Comparison of ENCODE assay signal across 24 cellular contexts in genomic region chr12:26572131-26572530, GRCh38.
DNase-seq lines count a peak whose midpoint lies in the region; ATAC-seq and TF ChIP-seq lines count a peak whose summit lies in the region.
"Had no signal": no experiment of that assay in that cellular context is flagged by ENCODE, and none has a peak within 500 bp of the region (broad histone marks: within the 10 kb centered on the region; RNA-seq: fewer than 3 reads in every experiment).

No MANE protein-coding gene starts in this region.

- peaks cover 20% of the 10 kb centered on the region for H3K36me3 Mint-ChIP-seq in stimulated activated effector memory CD8-positive, alpha-beta T cell treated with anti-CD3 and anti-CD28 coated beads, Interleukin-12 subunit alpha, Interleukin-12 subunit beta, amount 100 ng/mL, for 72 hours

- H3K27ac ChIP-seq in esophagus muscularis mucosa (replicated peaks in 1 of 4) (no peak overlapping the region), mesenchymal stem cell (ENCODE audit: low read length, poor library complexity, severe bottlenecking) (no peak overlapping the region)
- H3K27ac ChIP-seq: BLaER1, HL-60 had no signal

- intact Hi-C loops in esophagus muscularis mucosa (cut with DNase I) = no loop called here
- intact Hi-C loops in cardiac septum (cut with DNase I) = no loop called here

- H2BK15ac ChIP-seq in mesenchymal stem cell (ENCODE audit: low read depth, poor library complexity, severe bottlenecking) = no peak overlapping the region

- H3K4me1 ChIP-seq in esophagus muscularis mucosa (peaks cover 0 to 3% (median 2%) of the 10 kb centered on the region in 4 donors), mesenchymal stem cell (ENCODE audit: control insufficient read depth, insufficient read depth, low read depth, low read length) (no peaks in the 10 kb centered on the region)
- H3K4me1 ChIP-seq: Caco-2 had no signal

- in situ Hi-C loops in SK-MEL-5 (cut with HindIII; ENCODE audit: low pct_unique_long_range_greater_than_20kb, low sequenced_read_pairs) (no loop called here), ACHN (cut with HindIII; ENCODE audit: low pct_ligation_motif_present, low pct_unique_long_range_greater_than_20kb, low sequenced_read_pairs) (no loop called here)

- H2BK120ac ChIP-seq in mesenchymal stem cell (ENCODE audit: low read depth, low read length) = no peak overlapping the region

- H3K9me3 Mint-ChIP-seq in stimulated activated effector memory CD8-positive, alpha-beta T cell treated with anti-CD3 and anti-CD28 coated beads, Interleukin-12 subunit alpha, Interleukin-12 subunit beta, amount 100 ng/mL, for 72 hours = no peaks in the 10 kb centered on the region
- H3K9me3 Mint-ChIP-seq: CD4-positive, alpha-beta memory T cell; H9 had no signal

- H3K4me3 ChIP-seq in esophagus muscularis mucosa (no peak overlapping the region), mesenchymal stem cell (ENCODE audit: insufficient read depth in 1 of 2, low read depth in 1 of 2, low read length in 2 of 2) (no peak overlapping the region), MG63 (no peak overlapping the region)
- H3K4me3 ChIP-seq: BLaER1, GM12878 had no signal

- TF ChIP-seq POLR2A in esophagus muscularis mucosa (IDR thresholded peaks at IDR 0.05; ENCODE audit: low read depth) = no peak

- no peak overlapping the region for H3K9ac ChIP-seq in mesenchymal stem cell (ENCODE audit: low read length)
- H3K9ac ChIP-seq: BLaER1 had no signal

- H3K27ac Mint-ChIP-seq in stimulated activated effector memory CD8-positive, alpha-beta T cell treated with anti-CD3 and anti-CD28 coated beads, Interleukin-12 subunit alpha, Interleukin-12 subunit beta, amount 100 ng/mL, for 72 hours = peak overlapping the region; percentile 13
- H3K27ac Mint-ChIP-seq: CD4-positive, alpha-beta memory T cell had no signal

- no peak for TF ChIP-seq EP300 in esophagus muscularis mucosa (IDR thresholded peaks at IDR 0.05)

- H4K91ac ChIP-seq in mesenchymal stem cell (ENCODE audit: low read length) = no peak overlapping the region

- H2AK5ac ChIP-seq in mesenchymal stem cell (ENCODE audit: low read length, severe bottlenecking) = no peak overlapping the region

- no peak for ATAC-seq in stimulated activated effector memory CD8-positive, alpha-beta T cell treated with anti-CD3 and anti-CD28 coated beads, Interleukin-12 subunit alpha, Interleukin-12 subunit beta, amount 100 ng/mL, for 72 hours
- ATAC-seq: GM12878 had no signal

- H3K27me3 ChIP-seq in esophagus muscularis mucosa (no peaks in the 10 kb centered on the region), mesenchymal stem cell (ENCODE audit: control insufficient read depth in 1 of 2, insufficient read depth in 1 of 2, low read length in 2 of 2) (no peaks in the 10 kb centered on the region), MG63 (no peaks in the 10 kb centered on the region)
- H3K27me3 ChIP-seq: BLaER1 had no signal

- H3K4me2 ChIP-seq in mesenchymal stem cell (ENCODE audit: low read length, poor library complexity, severe bottlenecking) = no peak overlapping the region
- H3K4me2 ChIP-seq: BLaER1 had no signal

- H3K4ac ChIP-seq in mesenchymal stem cell (ENCODE audit: low read depth in 1 of 2, low read length in 2 of 2) = no peak overlapping the region

- H2BK5ac ChIP-seq in mesenchymal stem cell (ENCODE audit: low read depth, low read length, poor library complexity, severe bottlenecking) = no peak overlapping the region

- 44% methylated on average over 1 of the region's 1 CpG for WGBS in esophagus muscularis mucosa
- 6% methylated on average over 1 of the region's 1 CpG for WGBS in mesenchymal stem cell

- no peak overlapping the region for H3K14ac ChIP-seq in mesenchymal stem cell (ENCODE audit: low read length in 2 of 2)

- no peak for TF ChIP-seq CTCF in esophagus muscularis mucosa (IDR thresholded peaks at IDR 0.05)

- H3K4me1 Mint-ChIP-seq in stimulated activated effector memory CD8-positive, alpha-beta T cell treated with anti-CD3 and anti-CD28 coated beads, Interleukin-12 subunit alpha, Interleukin-12 subunit beta, amount 100 ng/mL, for 72 hours = peaks cover 15% of the 10 kb centered on the region

- H3K36me3 ChIP-seq in esophagus muscularis mucosa (peaks cover 0 to 9% (median 3%) of the 10 kb centered on the region in 4 donors), mesenchymal stem cell (ENCODE audit: control insufficient read depth in 1 of 2, insufficient read depth in 2 of 2, low read depth in 1 of 2, low read length in 2 of 2) (peaks cover 0 to 12% of the 10 kb centered on the region in 2 experiments), MG63 (no peaks in the 10 kb centered on the region)
- H3K36me3 ChIP-seq: BLaER1 had no signal

- H3K9me3 ChIP-seq in esophagus muscularis mucosa (no peaks in the 10 kb centered on the region), mesenchymal stem cell (ENCODE audit: control insufficient read depth, low read length) (no peaks in the 10 kb centered on the region), MG63 (no peaks in the 10 kb centered on the region)
- H3K9me3 ChIP-seq: BLaER1, Caco-2 had no signal

- H3K18ac ChIP-seq in mesenchymal stem cell (ENCODE audit: low read depth in 1 of 2, low read length in 2 of 2) = no peak overlapping the region

- no peaks in the 10 kb centered on the region for H3K79me1 ChIP-seq in mesenchymal stem cell (replicated peaks; ENCODE audit: low read length, poor library complexity, severe bottlenecking)

- DNase-seq in SK-MEL-5 (ENCODE audit: low read depth, low spot score) (peak; percentile 10), esophagus muscularis mucosa (ENCODE audit: extremely low spot score) (peak; percentile 45), mesenchymal stem cell (peak; percentile 1), MG63 (no peak), ACHN (no peak), cardiac septum (ENCODE audit: low spot score) (no peak)
- no peak for DNase-seq in stimulated activated effector memory CD8-positive, alpha-beta T cell treated with anti-CD3 and anti-CD28 coated beads, Interleukin-12 subunit alpha, Interleukin-12 subunit beta, amount 100 ng/mL, for 72 hours (ENCODE audit: low spot score in 2 of 2)
- DNase-seq in stimulated activated CD4-positive, alpha-beta T cell treated with anti-CD3 and anti-CD28 coated beads, Interleukin-2, amount 100 ng/mL, for 24 hours = no peak
- DNase-seq: Caco-2; CD4-positive, alpha-beta memory T cell; DMS 273 treated with DMSO at 0.1 percent for 48 hours; DND-41; H9; MV-4-11; NCI-H1105 treated with DMSO at 0.1 percent for 48 hours; NCI-H2081; NCI-H2171; NCI-H345; NCI-H524 treated with DMSO at 0.1 percent for 48 hours; NCI-H82; Right ventricle myocardium superior had no signal

- no peak overlapping the region for H3K4me3 Mint-ChIP-seq in stimulated activated effector memory CD8-positive, alpha-beta T cell treated with anti-CD3 and anti-CD28 coated beads, Interleukin-12 subunit alpha, Interleukin-12 subunit beta, amount 100 ng/mL, for 72 hours
- H3K4me3 Mint-ChIP-seq: CD4-positive, alpha-beta memory T cell had no signal

- no peak overlapping the region for H4K8ac ChIP-seq in mesenchymal stem cell (ENCODE audit: low read length)

- H3K23ac ChIP-seq in mesenchymal stem cell (ENCODE audit: low read length in 2 of 2) = no peak overlapping the region

- H2BK12ac ChIP-seq in mesenchymal stem cell (ENCODE audit: low read length in 2 of 2) = no peak overlapping the region

- no peak overlapping the region for H2AFZ ChIP-seq in mesenchymal stem cell (ENCODE audit: low read depth, low read length)

Comparison
In these comparisons a context has a peak if more than half of its experiments do, and no peak if none do; other contexts are left out.
1. DNase-seq: peak in SK-MEL-5 (single experiment), esophagus muscularis mucosa (single experiment) and mesenchymal stem cell (single experiment); none in stimulated activated effector memory CD8-positive, alpha-beta T cell treated with anti-CD3 and anti-CD28 coated beads, Interleukin-12 subunit alpha, Interleukin-12 subunit beta, amount 100 ng/mL, for 72 hours (0 of 2), MG63 (single experiment), ACHN (single experiment), stimulated activated CD4-positive, alpha-beta T cell treated with anti-CD3 and anti-CD28 coated beads, Interleukin-2, amount 100 ng/mL, for 24 hours (0 of 2) and cardiac septum (single experiment).